Comparison of ENCODE assay signal across 8 cellular contexts in the genomic region with DNA sequence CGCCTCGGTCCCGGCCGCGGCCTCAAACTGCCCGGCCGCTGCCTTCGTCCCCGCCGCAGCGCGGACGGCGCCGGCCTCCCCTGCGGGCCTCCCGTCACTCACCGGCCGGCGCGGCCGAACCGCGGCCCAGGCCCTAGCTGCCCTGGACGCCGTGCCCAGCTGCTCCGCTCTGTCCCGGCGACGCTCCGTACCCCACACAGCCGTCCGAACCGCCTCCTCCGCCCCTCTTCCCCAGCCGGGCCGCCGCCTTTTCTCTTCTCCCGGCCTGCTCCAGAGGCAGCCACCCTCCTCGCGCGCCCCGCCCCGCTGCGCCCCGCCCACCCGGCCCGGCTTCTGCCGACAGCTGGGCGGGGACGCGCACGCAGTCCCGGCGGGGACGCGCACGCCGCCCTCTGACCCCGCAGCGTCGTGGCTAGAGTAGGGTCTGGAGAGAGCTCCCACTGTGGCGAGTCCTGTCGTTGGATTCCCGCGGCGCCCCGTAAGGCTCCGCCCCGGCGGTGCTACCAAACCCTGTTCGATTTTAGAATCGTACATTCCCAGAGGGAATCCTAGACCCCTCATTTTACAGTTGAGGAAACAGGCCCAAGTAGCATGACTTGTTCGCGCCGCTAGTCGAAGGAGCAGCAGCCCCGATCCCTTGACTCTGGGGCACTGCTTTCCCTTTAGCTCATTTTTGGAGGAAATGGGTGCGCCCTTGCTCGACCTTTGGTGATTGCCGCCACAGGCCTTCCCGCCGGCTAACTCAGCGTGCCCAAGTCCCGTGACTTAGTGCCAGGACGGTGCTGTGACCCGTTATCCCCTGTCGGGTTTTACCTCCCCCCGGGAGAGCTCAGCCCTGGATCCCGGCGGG. TPM values are rescaled to one million over a fixed set of nuclear protein-coding genes. Genes with fewer than 3 reads are reported as not detected.
DNase-seq lines count a peak whose midpoint lies in the region; ATAC-seq and TF ChIP-seq lines count a peak whose summit lies in the region.

A gene with protein sequence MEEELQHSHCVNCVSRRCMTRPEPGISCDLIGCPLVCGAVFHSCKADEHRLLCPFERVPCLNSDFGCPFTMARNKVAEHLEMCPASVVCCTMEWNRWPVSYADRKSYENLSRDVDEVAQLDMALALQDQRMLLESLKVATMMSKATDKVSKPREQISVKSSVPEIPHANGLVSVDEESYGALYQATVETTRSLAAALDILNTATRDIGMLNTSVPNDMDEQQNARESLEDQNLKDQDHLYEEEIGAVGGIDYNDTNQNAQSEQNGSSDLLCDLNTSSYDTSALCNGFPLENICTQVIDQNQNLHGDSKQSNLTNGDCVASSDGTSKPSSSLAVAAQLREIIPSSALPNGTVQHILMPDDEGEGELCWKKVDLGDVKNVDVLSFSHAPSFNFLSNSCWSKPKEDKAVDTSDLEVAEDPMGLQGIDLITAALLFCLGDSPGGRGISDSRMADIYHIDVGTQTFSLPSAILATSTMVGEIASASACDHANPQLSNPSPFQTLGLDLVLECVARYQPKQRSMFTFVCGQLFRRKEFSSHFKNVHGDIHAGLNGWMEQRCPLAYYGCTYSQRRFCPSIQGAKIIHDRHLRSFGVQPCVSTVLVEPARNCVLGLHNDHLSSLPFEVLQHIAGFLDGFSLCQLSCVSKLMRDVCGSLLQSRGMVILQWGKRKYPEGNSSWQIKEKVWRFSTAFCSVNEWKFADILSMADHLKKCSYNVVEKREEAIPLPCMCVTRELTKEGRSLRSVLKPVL (minus strand): TSS at position 295 of the 850 bp plus-strand sequence. CDS start 8,390 bp downstream, outside the sequence.

- intact Hi-C loops in ascending aorta (cut with DNase I): loop anchor here (1.0 to 10.0 kb wide), 6 partner anchors 30 to 1390 kb away; partner anchors contain the start of genes EPM2A, SHPRH and STXBP5

- peak in 1 of 3 experiments; percentile 42 for TF ChIP-seq CTCF in ascending aorta (IDR thresholded peaks at IDR 0.05)

- H3K27ac ChIP-seq in ascending aorta: peak within 1 kb of the TSS; percentile 92 to 94

- ATAC-seq in GM18498 (IDR thresholded peaks at IDR 0.05; ENCODE audit: unreplicated experiment): peak; percentile 83
- peak; percentile 65 for ATAC-seq in HG02870 (IDR thresholded peaks at IDR 0.05; ENCODE audit: unreplicated experiment)

- no peaks in the 10 kb centered on the region for H3K9me3 ChIP-seq in ascending aorta

- H3K27me3 ChIP-seq in ascending aorta: no peaks in the 10 kb centered on the region

- H3K4me3 ChIP-seq in ascending aorta: peak within 1 kb of the TSS; percentile 77 to 95

- no peaks in the 10 kb centered on the region for H3K36me3 ChIP-seq in ascending aorta

- DNase-seq in NCI-H146 (lab: John Stamatoyannopoulos, UW) (peak; percentile 95), T-helper 2 cell (peak; percentile 74 to 93 (median 79)), ascending aorta (ENCODE audit: low spot score in 2 of 2) (peak; percentile 53 to 96), hepatic stellate cell (ENCODE audit: low spot score) (peak; percentile 80), retina (peak; percentile 97), cortex of kidney (lab: John Stamatoyannopoulos, UW) (no peak)

- peaks cover 0 to 32% of the 10 kb centered on the region in 2 donors for H3K4me1 ChIP-seq in ascending aorta

RNA-seq across cellular contexts. Expression of the gene that starts here (rescaled TPM):
- total RNA-seq in ascending aorta: 1.2 TPM
